ENCODE assay signal across 17 cellular contexts in genomic region chr6:48835421-48835958, GRCh38.
DNase-seq lines count a peak whose midpoint lies in the region; ATAC-seq and TF ChIP-seq lines count a peak whose summit lies in the region.
"Had no signal": no experiment of that assay in that cellular context is flagged by ENCODE, and none has a peak within 500 bp of the region (broad histone marks: within the 10 kb centered on the region; RNA-seq: fewer than 3 reads in every experiment).

No MANE protein-coding gene starts in this region.

- DNase-seq in GM12865 (ENCODE audit: low read depth), result peak; percentile 5
- DNase-seq in LHCN-M2 (ENCODE audit: low read depth), result peak; percentile 55
- DNase-seq in glomerular visceral epithelial cell (ENCODE audit: extremely low spot score), result peak; percentile 5
- DNase-seq in retina, result no peak
- no peak for DNase-seq in activated CD4-positive, alpha-beta T cell treated with anti-CD3 and anti-CD28 coated beads for 1 hour
- no peak for DNase-seq in DMS53 (lab: John Stamatoyannopoulos, UW)
- DNase-seq: activated CD4-positive, alpha-beta T cell treated with anti-CD3 and anti-CD28 coated beads, Interleukin-2, amount 10 ng/mL, durations not matched to agents 7 days and 5 days; activated naive CD8-positive, alpha-beta T cell treated with anti-CD3 and anti-CD28 coated beads, Interleukin-2, amount 10 ng/mL, durations not matched to agents 7 days and 5 days; activated T-cell treated with anti-CD3 and anti-CD28 coated beads, Interleukin-2, amount 50 U/mL, for 24 hours; AML-193; central memory CD4-positive, alpha-beta T cell; effector memory CD8-positive, alpha-beta T cell; NCI-H1092; SJCRH30 had no signal

- TF ChIP-seq CTCF in GM12865 (IDR thresholded peaks at IDR 0.05; ENCODE audit: insufficient read depth, low read depth, low read length, missing control alignments), result no peak

- H3K4me3 ChIP-seq in GM12865 (ENCODE audit: low read depth, low read length), result no peak overlapping the region
- H3K4me3 ChIP-seq: SJCRH30, vagina had no signal

- peak; percentile 55; the same call in 2 of the 3 replicates for ATAC-seq in SK-N-SH treated with all-trans-retinoic acid at 6 μM for 48 hours
- ATAC-seq in HG02840 (IDR thresholded peaks at IDR 0.05; ENCODE audit: low FRiP score, unreplicated experiment), result no peak
- ATAC-seq: effector memory CD8-positive, alpha-beta T cell had no signal

TF ChIP-seq in SK-N-SH treated with all-trans-retinoic acid at 6 μM for 48 hours, 23 proteins besides CTCF, POLR2A, EP300 and RAD21:
- TF ChIP-seq ZNF565 (CRISPR knock-in tag; conservative IDR thresholded peaks at IDR 0.05; ENCODE audit: low read depth) (no peak), POU6F1 (CRISPR knock-in tag; IDR thresholded peaks at IDR 0.05; ENCODE audit: borderline replicate concordance, low read depth) (no peak), TSHZ2 (CRISPR knock-in tag; IDR thresholded peaks at IDR 0.05) (no peak), PATZ1 (CRISPR knock-in tag; IDR thresholded peaks at IDR 0.05; ENCODE audit: borderline replicate concordance) (no peak), TOX (CRISPR knock-in tag; IDR thresholded peaks at IDR 0.05; ENCODE audit: borderline replicate concordance) (no peak), RARB (CRISPR knock-in tag; IDR thresholded peaks at IDR 0.05) (no peak), ZNF70 (CRISPR knock-in tag; IDR thresholded peaks at IDR 0.05) (no peak), CREB5 (CRISPR knock-in tag; IDR thresholded peaks at IDR 0.05; ENCODE audit: low read depth) (no peak), SNAI2 (CRISPR knock-in tag; IDR thresholded peaks at IDR 0.05) (no peak), OSR1 (CRISPR knock-in tag; IDR thresholded peaks at IDR 0.05) (no peak), GLIS3 (CRISPR knock-in tag; IDR thresholded peaks at IDR 0.05) (no peak), ISL1 (CRISPR knock-in tag; IDR thresholded peaks at IDR 0.05) (no peak), ZFP30 (CRISPR knock-in tag; IDR thresholded peaks at IDR 0.05) (no peak), TCF4 (CRISPR knock-in tag; IDR thresholded peaks at IDR 0.05; ENCODE audit: borderline replicate concordance) (no peak), BACH2 (CRISPR knock-in tag; IDR thresholded peaks at IDR 0.05; ENCODE audit: borderline replicate concordance) (no peak), ESRRG (CRISPR knock-in tag; IDR thresholded peaks at IDR 0.05) (no peak), ZNF8 (CRISPR knock-in tag; IDR thresholded peaks at IDR 0.05) (no peak)

Comparison
In these comparisons a context has a peak if more than half of its experiments do, and no peak if none do; other contexts are left out.
1. DNase-seq: peak in GM12865 (single experiment), LHCN-M2 (single experiment) and glomerular visceral epithelial cell (single experiment); none in retina (single experiment), activated CD4-positive, alpha-beta T cell treated with anti-CD3 and anti-CD28 coated beads for 1 hour (single experiment) and DMS53 (single experiment).